Comparison of ENCODE assay signal across 21 cellular contexts in genomic region chr20:32831982-32832381, GRCh38. TPM values are rescaled to one million over a fixed set of nuclear protein-coding genes. Genes with fewer than 3 reads are reported as not detected.
A peak's percentile ranks its signal among the peaks of the same experiment; 100 is the strongest.
DNase-seq lines count a peak whose midpoint lies in the region; ATAC-seq and TF ChIP-seq lines count a peak whose summit lies in the region.
"Had no signal": no experiment of that assay in that cellular context is flagged by ENCODE, and none has a peak within 500 bp of the region (broad histone marks: within the 10 kb centered on the region; RNA-seq: fewer than 3 reads in every experiment).

No MANE protein-coding gene starts in this region.

- WGBS in prostate gland: 24% methylated on average over 5 of the region's 5 CpGs
- 57 to 59% methylated on average over 4 to 5 of the region's 5 CpGs for WGBS in transverse colon (ENCODE audit: low coverage in 1 of 2), 2 donors
- WGBS in ovary, 3 donors: 66 to 86% (median 86%) methylated on average over 5 of the region's 5 CpGs

- POLR2A ChIA-PET in activated CD8-positive, alpha-beta T cell treated with anti-CD3 and anti-CD28 coated beads for 36 hours (lab: Charles Lee): interaction anchor here (3.3 kb wide), 1 partner anchor 12 kb away, joined by 17 read pairs; the partner anchor contains the start of gene MAPRE1

- peaks cover 56% of the 10 kb centered on the region for H3K4me1 Mint-ChIP-seq in activated T-cell treated with anti-CD3 and anti-CD28 coated beads, Interleukin-2, amount 50 U/mL, for 4 hours (ENCODE audit: low read depth)
- H3K4me1 Mint-ChIP-seq in activated CD8-positive, alpha-beta T cell treated with anti-CD3 and anti-CD28 coated beads for 36 hours (ENCODE audit: low read depth): peaks cover 52% of the 10 kb centered on the region

- CTCF ChIA-PET in activated CD8-positive, alpha-beta T cell treated with anti-CD3 and anti-CD28 coated beads for 36 hours (lab: Charles Lee): interaction anchor here (1.5 kb wide), 1 partner anchor 10 kb away, joined by 4 read pairs; no protein-coding TSS in a partner anchor

- peak overlapping the region; percentile 80 for H3K27ac Mint-ChIP-seq in activated CD8-positive, alpha-beta T cell treated with anti-CD3 and anti-CD28 coated beads for 36 hours
- H3K27ac Mint-ChIP-seq: stimulated activated memory B cell treated with anti-CD40 and anti-IgM and Interleukin-4, amounts not matched to agents 10 μg/mL and 1 μg/mL and 100 μg/mL, for 72 hours had no signal

- intact Hi-C loops in activated CD8-positive, alpha-beta T cell treated with anti-CD3 and anti-CD28 coated beads for 36 hours (cut with micrococcal nuclease): no loop called here
- intact Hi-C loops in prostate gland (cut with DNase I) (no loop called here), transverse colon (cut with DNase I; ENCODE audit: low total_unique reads) (no loop called here), ovary (cut with DNase I) (no loop called here)

- no peak for DNase-seq in activated T-cell treated with anti-CD3 and anti-CD28 coated beads, Interleukin-2, amount 50 U/mL, for 4 hours
- DNase-seq in activated T-cell treated with anti-CD3 and anti-CD28 coated beads, Interleukin-2, amount 50 U/mL, for 48 hours: no peak
- DNase-seq in activated CD8-positive, alpha-beta T cell treated with anti-CD3 and anti-CD28 coated beads for 36 hours: no peak
- DNase-seq in fibroblast of peridontal ligament (ENCODE audit: extremely low read depth) (peak; percentile 36), prostate gland (ENCODE audit: low spot score) (peak; percentile 55), transverse colon (no peak), ovary (no peak), amygdala (lab: John Stamatoyannopoulos, UW) (no peak)
- DNase-seq: adrenal gland; DMS79; heart left ventricle; Kasumi-1; naive B cell; NCI-H1092 treated with DMSO at 0.1 percent for 48 hours; NCI-H524; stimulated activated CD4-positive, alpha-beta T cell treated with anti-CD3 and anti-CD28 coated beads, Interleukin-12 subunit alpha, Interleukin-12 subunit beta, amount 100 ng/mL, for 4 hours; tibial artery; WERI-Rb-1 had no signal

- H3K4me3 Mint-ChIP-seq in activated T-cell treated with anti-CD3 and anti-CD28 coated beads, Interleukin-2, amount 50 U/mL, for 4 hours: peak overlapping the region; percentile 45
- H3K4me3 Mint-ChIP-seq in activated CD8-positive, alpha-beta T cell treated with anti-CD3 and anti-CD28 coated beads for 36 hours: peak overlapping the region; percentile 33
- H3K4me3 Mint-ChIP-seq: CD14-positive monocyte; naive B cell; stimulated activated memory B cell treated with anti-CD40 and anti-IgM and Interleukin-4, amounts not matched to agents 10 μg/mL and 1 μg/mL and 100 μg/mL, for 72 hours had no signal

- no peak for TF ChIP-seq POLR2A in prostate gland (IDR thresholded peaks at IDR 0.05)
- TF ChIP-seq POLR2A in transverse colon (IDR thresholded peaks at IDR 0.05): no peak
- no peak for TF ChIP-seq POLR2A in ovary (IDR thresholded peaks at IDR 0.05)

- H3K27me3 ChIP-seq in prostate gland (replicated peaks; ENCODE audit: insufficient read depth) (no peaks in the 10 kb centered on the region), transverse colon (no peaks in the 10 kb centered on the region), ovary (no peaks in the 10 kb centered on the region)
- H3K27me3 ChIP-seq: adrenal gland, heart left ventricle, tibial artery had no signal

- peaks cover 2% of the 10 kb centered on the region for H3K4me1 ChIP-seq in prostate gland (replicated peaks)
- H3K4me1 ChIP-seq in transverse colon: peaks cover 9 to 47% (median 13%) of the 10 kb centered on the region in 4 donors
- peaks cover 2% of the 10 kb centered on the region for H3K4me1 ChIP-seq in ovary (ENCODE audit: insufficient read depth)

- TF ChIP-seq CTCF in activated CD8-positive, alpha-beta T cell treated with anti-CD3 and anti-CD28 coated beads for 36 hours (IDR thresholded peaks at IDR 0.05): no peak
- TF ChIP-seq CTCF in prostate gland (IDR thresholded peaks at IDR 0.05) (no peak), transverse colon (IDR thresholded peaks at IDR 0.05) (no peak), ovary (IDR thresholded peaks at IDR 0.05) (no peak)

- H3K36me3 Mint-ChIP-seq in activated T-cell treated with anti-CD3 and anti-CD28 coated beads, Interleukin-2, amount 50 U/mL, for 4 hours (ENCODE audit: insufficient read depth): peaks cover 43% of the 10 kb centered on the region
- H3K36me3 Mint-ChIP-seq in activated CD8-positive, alpha-beta T cell treated with anti-CD3 and anti-CD28 coated beads for 36 hours (ENCODE audit: low read depth): peaks cover 64% of the 10 kb centered on the region

- H3K36me3 ChIP-seq in prostate gland (peaks cover 0 to 3% of the 10 kb centered on the region in 2 donors), transverse colon (peaks cover 0 to 37% (median 17%) of the 10 kb centered on the region in 4 donors), ovary (no peaks in the 10 kb centered on the region)

- H3K9me3 Mint-ChIP-seq in activated T-cell treated with anti-CD3 and anti-CD28 coated beads, Interleukin-2, amount 50 U/mL, for 4 hours: no peaks in the 10 kb centered on the region
- no peaks in the 10 kb centered on the region for H3K9me3 Mint-ChIP-seq in activated CD8-positive, alpha-beta T cell treated with anti-CD3 and anti-CD28 coated beads for 36 hours
- H3K9me3 Mint-ChIP-seq: naive B cell; stimulated activated memory B cell treated with anti-CD40 and anti-IgM and Interleukin-4, amounts not matched to agents 10 μg/mL and 1 μg/mL and 100 μg/mL, for 72 hours had no signal

- no peaks in the 10 kb centered on the region for H3K9me3 ChIP-seq in prostate gland
- no peaks in the 10 kb centered on the region for H3K9me3 ChIP-seq in transverse colon
- no peaks in the 10 kb centered on the region for H3K9me3 ChIP-seq in ovary
- H3K9me3 ChIP-seq: adrenal gland, heart left ventricle, tibial artery had no signal

- ATAC-seq in activated T-cell treated with anti-CD3 and anti-CD28 coated beads, Interleukin-2, amount 50 U/mL, for 4 hours: no peak
- no peak for ATAC-seq in activated CD8-positive, alpha-beta T cell treated with anti-CD3 and anti-CD28 coated beads for 36 hours
- ATAC-seq: heart left ventricle; stimulated activated memory B cell treated with anti-CD40 and anti-IgM and Interleukin-4, amounts not matched to agents 10 μg/mL and 1 μg/mL and 100 μg/mL, for 72 hours had no signal

- H3K27me3 Mint-ChIP-seq in activated T-cell treated with anti-CD3 and anti-CD28 coated beads, Interleukin-2, amount 50 U/mL, for 4 hours (ENCODE audit: low read depth): no peaks in the 10 kb centered on the region
- H3K27me3 Mint-ChIP-seq in activated CD8-positive, alpha-beta T cell treated with anti-CD3 and anti-CD28 coated beads for 36 hours: no peaks in the 10 kb centered on the region
- H3K27me3 Mint-ChIP-seq: naive B cell; stimulated activated memory B cell treated with anti-CD40 and anti-IgM and Interleukin-4, amounts not matched to agents 10 μg/mL and 1 μg/mL and 100 μg/mL, for 72 hours had no signal

- TF ChIP-seq EP300 in transverse colon (IDR thresholded peaks at IDR 0.05; ENCODE audit: low read depth) (no peak), ovary (IDR thresholded peaks at IDR 0.05) (no peak)

- H3K4me3 ChIP-seq in prostate gland: no peak overlapping the region
- no peak overlapping the region for H3K4me3 ChIP-seq in transverse colon
- H3K4me3 ChIP-seq in ovary: no peak overlapping the region
- H3K4me3 ChIP-seq: adrenal gland, heart left ventricle, tibial artery had no signal

- H3K27ac ChIP-seq in prostate gland (peak overlapping the region; percentile 45 to 76), transverse colon (no peak overlapping the region), ovary (no peak overlapping the region)
- H3K27ac ChIP-seq: adrenal gland, heart left ventricle, tibial artery, WERI-Rb-1 had no signal

- in situ Hi-C loops in transverse colon (cut with MboI; ENCODE audit: low pct_ligation_motif_present in 1 of 4, low pct_unique_long_range_greater_than_20kb in 1 of 4, low sequenced_read_pairs in 3 of 4): no loop called here

RNA-seq across cellular contexts. Expression of gene MAPRE1, which starts 12.2 kb away (rescaled TPM):
- 100 to 1,000 TPM; 162 to 177 (median 169) TPM for total RNA-seq in activated T-cell treated with anti-CD3 and anti-CD28 coated beads, Interleukin-2, amount 50 U/mL, for 4 hours
- 100 to 1,000 TPM; 112 to 119 TPM for total RNA-seq in activated CD8-positive, alpha-beta T cell treated with anti-CD3 and anti-CD28 coated beads for 36 hours
- total RNA-seq in prostate gland (100 to 1,000 TPM in 1 of 2 donors, 10 to 100 TPM in 1; 65.4 to 136 TPM), transverse colon (10 to 100 TPM; 30.3 to 66.8 (median 60.5) TPM), ovary (10 to 100 TPM; 43.3 to 94.1 (median 83.2) TPM)
- polyA plus RNA-seq in ovary: 100 to 1,000 TPM in 1 of 2 donors, 10 to 100 TPM in 1; 34.9 to 110 TPM

RNA-seq across cellular contexts. Expression of gene EFCAB8, which starts 26.7 kb away (rescaled TPM):
- under 1 TPM; 0.25 to 0.40 (median 0.38) TPM for total RNA-seq in activated T-cell treated with anti-CD3 and anti-CD28 coated beads, Interleukin-2, amount 50 U/mL, for 4 hours
- under 1 TPM; 0.89 to 0.92 TPM for total RNA-seq in activated CD8-positive, alpha-beta T cell treated with anti-CD3 and anti-CD28 coated beads for 36 hours
- 1 to 10 TPM in 1 of 2 donors, under 1 TPM in 1; 0.87 to 1.8 TPM for total RNA-seq in prostate gland
- total RNA-seq in transverse colon: under 1 TPM in 1 of 4 donors, not detected in 3; 0.14 TPM
- under 1 TPM in 2 of 7 donors, not detected in 5; 0.08 to 0.20 TPM for total RNA-seq in ovary
- not detected for polyA plus RNA-seq in ovary
- polyA plus RNA-seq: CD14-positive monocyte, fibroblast of lung had no signal

Comparison
In these comparisons a context has a peak if more than half of its experiments do, and no peak if none do; other contexts are left out.
1. DNase-seq: peak in fibroblast of peridontal ligament (single experiment) and prostate gland (single experiment); none in activated T-cell treated with anti-CD3 and anti-CD28 coated beads, Interleukin-2, amount 50 U/mL, for 4 hours (single experiment), activated T-cell treated with anti-CD3 and anti-CD28 coated beads, Interleukin-2, amount 50 U/mL, for 48 hours (0 of 2), activated CD8-positive, alpha-beta T cell treated with anti-CD3 and anti-CD28 coated beads for 36 hours (single experiment), transverse colon (single experiment), ovary (0 of 5) and amygdala (0 of 56).
2. H3K27ac ChIP-seq: peak in prostate gland (2 of 2); none in transverse colon (0 of 4) and ovary (0 of 2).